In the genomic region with DNA sequence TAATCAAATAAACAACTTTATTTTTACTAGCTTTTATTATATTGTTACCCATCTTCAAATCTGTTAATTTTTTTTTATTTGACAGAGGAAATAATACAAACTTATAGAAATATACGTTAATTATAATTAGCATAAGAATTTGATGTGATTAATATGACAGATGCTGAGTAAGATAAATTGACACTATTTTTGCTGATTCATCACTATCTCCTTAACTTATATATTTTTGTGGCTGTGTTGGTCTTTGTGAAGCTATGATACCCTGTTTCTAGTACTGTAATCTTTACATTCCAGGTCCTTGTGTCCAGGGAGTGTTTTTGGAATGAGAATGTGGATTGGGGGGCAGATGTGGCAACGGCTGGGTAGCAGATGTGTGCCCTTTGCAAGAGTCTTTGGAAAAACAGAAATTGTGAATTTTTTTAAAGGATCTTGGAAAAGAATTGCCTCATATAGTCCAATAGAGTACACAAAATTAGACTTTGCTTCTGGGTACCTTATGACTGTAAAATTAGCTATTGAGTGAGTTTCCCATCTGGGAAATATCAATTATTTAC, we compare ENCODE assay signal across 1 cellular context.
TF ChIP-seq lines count a peak whose summit lies in the region.

No MANE protein-coding gene starts in this region.

TF ChIP-seq in GM23338, 12 proteins besides CTCF, POLR2A, EP300 and RAD21 (continued from another document):
- TF ChIP-seq ZNF462 (CRISPR knock-in tag; IDR thresholded peaks at IDR 0.05), result no peak
- TF ChIP-seq EZH2 (IDR thresholded peaks at IDR 0.05; ENCODE audit: low read depth, unreplicated experiment), result no peak
- no peak for TF ChIP-seq CREB1 (CRISPR knock-in tag; IDR thresholded peaks at IDR 0.05; ENCODE audit: low read depth)
- no peak for TF ChIP-seq JUNB (IDR thresholded peaks at IDR 0.05; ENCODE audit: unreplicated experiment)
- TF ChIP-seq ZNF331 (CRISPR knock-in tag; IDR thresholded peaks at IDR 0.05; ENCODE audit: low read depth), result no peak
- TF ChIP-seq, protein P1, sequence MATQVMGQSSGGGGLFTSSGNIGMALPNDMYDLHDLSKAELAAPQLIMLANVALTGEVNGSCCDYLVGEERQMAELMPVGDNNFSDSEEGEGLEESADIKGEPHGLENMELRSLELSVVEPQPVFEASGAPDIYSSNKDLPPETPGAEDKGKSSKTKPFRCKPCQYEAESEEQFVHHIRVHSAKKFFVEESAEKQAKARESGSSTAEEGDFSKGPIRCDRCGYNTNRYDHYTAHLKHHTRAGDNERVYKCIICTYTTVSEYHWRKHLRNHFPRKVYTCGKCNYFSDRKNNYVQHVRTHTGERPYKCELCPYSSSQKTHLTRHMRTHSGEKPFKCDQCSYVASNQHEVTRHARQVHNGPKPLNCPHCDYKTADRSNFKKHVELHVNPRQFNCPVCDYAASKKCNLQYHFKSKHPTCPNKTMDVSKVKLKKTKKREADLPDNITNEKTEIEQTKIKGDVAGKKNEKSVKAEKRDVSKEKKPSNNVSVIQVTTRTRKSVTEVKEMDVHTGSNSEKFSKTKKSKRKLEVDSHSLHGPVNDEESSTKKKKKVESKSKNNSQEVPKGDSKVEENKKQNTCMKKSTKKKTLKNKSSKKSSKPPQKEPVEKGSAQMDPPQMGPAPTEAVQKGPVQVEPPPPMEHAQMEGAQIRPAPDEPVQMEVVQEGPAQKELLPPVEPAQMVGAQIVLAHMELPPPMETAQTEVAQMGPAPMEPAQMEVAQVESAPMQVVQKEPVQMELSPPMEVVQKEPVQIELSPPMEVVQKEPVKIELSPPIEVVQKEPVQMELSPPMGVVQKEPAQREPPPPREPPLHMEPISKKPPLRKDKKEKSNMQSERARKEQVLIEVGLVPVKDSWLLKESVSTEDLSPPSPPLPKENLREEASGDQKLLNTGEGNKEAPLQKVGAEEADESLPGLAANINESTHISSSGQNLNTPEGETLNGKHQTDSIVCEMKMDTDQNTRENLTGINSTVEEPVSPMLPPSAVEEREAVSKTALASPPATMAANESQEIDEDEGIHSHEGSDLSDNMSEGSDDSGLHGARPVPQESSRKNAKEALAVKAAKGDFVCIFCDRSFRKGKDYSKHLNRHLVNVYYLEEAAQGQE (IDR thresholded peaks at IDR 0.05; ENCODE audit: unreplicated experiment), result no peak
- TF ChIP-seq ZNF114 (CRISPR knock-in tag; IDR thresholded peaks at IDR 0.05), result no peak
- no peak for TF ChIP-seq STAT1 (IDR thresholded peaks at IDR 0.05; ENCODE audit: unreplicated experiment)
- TF ChIP-seq POLR2AphosphoS5 (IDR thresholded peaks at IDR 0.05; ENCODE audit: low read depth), result no peak
- no peak for TF ChIP-seq EZH2phosphoT487 (IDR thresholded peaks at IDR 0.05; ENCODE audit: unreplicated experiment)
- no peak for TF ChIP-seq ETS1 (IDR thresholded peaks at IDR 0.05)
